Comparison of ENCODE assay signal across 8 cellular contexts in genomic region chrX:119503484-119503861, GRCh38. TPM values are rescaled to one million over a fixed set of nuclear protein-coding genes. Genes with fewer than 3 reads are reported as not detected.
DNase-seq lines count a peak whose midpoint lies in the region; ATAC-seq and TF ChIP-seq lines count a peak whose summit lies in the region.

No MANE protein-coding gene starts in this region.

- no peak for TF ChIP-seq CTCF in AG04450 (IDR thresholded peaks at IDR 0.05; ENCODE audit: low read depth, low read length)
- no peak for TF ChIP-seq CTCF in mucosa of descending colon (IDR thresholded peaks at IDR 0.05)
- TF ChIP-seq CTCF in uterus (IDR thresholded peaks at IDR 0.05), result no peak
- TF ChIP-seq CTCF in GM13977 (IDR thresholded peaks at IDR 0.05; ENCODE audit: extremely low read depth, insufficient read depth, missing control alignments), result no peak

- DNase-seq in AG04450 (ENCODE audit: low read depth, low spot score), result no peak
- peak; percentile 1 for DNase-seq in NCI-H1105 treated with DMSO at 0.1 percent for 48 hours (lab: John Stamatoyannopoulos, UW)
- peak; percentile 82 for DNase-seq in dedifferentiated amniotic fluid mesenchymal stem cell (ENCODE audit: extremely low spot score)
- DNase-seq in mucosa of descending colon, result peak; percentile 59 to 61 (median 59)
- DNase-seq in uterus, result no peak
- no peak for DNase-seq in GM13977 (ENCODE audit: low spot score)
- no peak for DNase-seq in erythroblast (lab: John Stamatoyannopoulos, UW)

- no peak for TF ChIP-seq POLR2A in uterus (IDR thresholded peaks at IDR 0.05)
- TF ChIP-seq POLR2A in erythroblast (IDR thresholded peaks at IDR 0.05; ENCODE audit: low read length), result no peak

- in situ Hi-C loops in GM13977 (cut with MboI; ENCODE audit: low pct_unique_long_range_greater_than_20kb, low sequenced_read_pairs, unreplicated experiment), result loop anchor here (25.0 kb wide), 2 partner anchors 234 to 384 kb away; partner anchors contain the start of gene AKAP14

- ATAC-seq in mucosa of descending colon (peak; percentile 58), GM21529 (IDR thresholded peaks at IDR 0.05; ENCODE audit: unreplicated experiment) (no peak)

- peak overlapping the region; percentile 77 for H3K27ac ChIP-seq in AG04450 (ENCODE audit: low read depth, low read length)
- no peak overlapping the region for H3K27ac ChIP-seq in uterus

- no peak overlapping the region for H3K4me3 ChIP-seq in AG04450 (ENCODE audit: low read depth, low read length)
- no peak overlapping the region for H3K4me3 ChIP-seq in mucosa of descending colon
- H3K4me3 ChIP-seq in uterus, result no peak overlapping the region

- no peaks in the 10 kb centered on the region for H3K27me3 ChIP-seq in AG04450 (ENCODE audit: control insufficient read depth, insufficient read depth, low read length)
- H3K27me3 ChIP-seq in uterus, result no peaks in the 10 kb centered on the region

- no peaks in the 10 kb centered on the region for H3K36me3 ChIP-seq in mucosa of descending colon (ENCODE audit: low read depth)
- H3K36me3 ChIP-seq in uterus, result no peaks in the 10 kb centered on the region

- POLR2A ChIA-PET in AG04450 (lab: Yijun Ruan, JAX), result interaction anchor here (0.8 to 1.3 kb wide), 2 partner anchors 26 to 35 kb away, joined by 3 to 5 read pairs; partner anchors contain the start of gene SLC25A5

- CTCF ChIA-PET in AG04450 (lab: Charles Lee), result interaction anchor here (1.7 to 2.4 kb wide), 4 partner anchors 9 to 34 kb away, joined by 6 to 16 read pairs (median 8); no protein-coding TSS in a partner anchor

- H3K9me3 ChIP-seq in AG04450 (ENCODE audit: control insufficient read depth, insufficient read depth, low read length), result no peaks in the 10 kb centered on the region
- H3K9me3 ChIP-seq in mucosa of descending colon, result no peaks in the 10 kb centered on the region
- H3K9me3 ChIP-seq in uterus, result no peaks in the 10 kb centered on the region

- intact Hi-C loops in mucosa of descending colon (cut with DNase I, micrococcal nuclease) (no loop called here), uterus (cut with DNase I; ENCODE audit: low total_unique reads) (no loop called here)

- H3K4me1 ChIP-seq in mucosa of descending colon (ENCODE audit: low read depth) (no peaks in the 10 kb centered on the region), uterus (no peaks in the 10 kb centered on the region)

RNA-seq across cellular contexts. Expression of gene SLC25A5, which starts 35.2 kb away (rescaled TPM):
- 227 and 233 TPM in 2 replicates for polyA plus RNA-seq in AG04450 (2011; rRNA removed)
- 235 and 267 TPM in 2 replicates for polyA minus RNA-seq in AG04450 (2011; rRNA and poly(A)+ RNA removed)
- total RNA-seq in mucosa of descending colon (1,000 to 10,000 TPM in 2 of 3 donors, 100 to 1,000 TPM in 1; 599 to 1,194 (median 1,087) TPM), uterus (100 to 1,000 TPM in 3 of 4 donors, 10 to 100 TPM in 1; 98.8 to 213 (median 135) TPM)

Comparison
In these comparisons a context has a peak if more than half of its experiments do, and no peak if none do; other contexts are left out.
1. DNase-seq: peak in NCI-H1105 treated with DMSO at 0.1 percent for 48 hours (single experiment), dedifferentiated amniotic fluid mesenchymal stem cell (single experiment) and mucosa of descending colon (3 of 3); none in AG04450 (single experiment), uterus (0 of 2), GM13977 (single experiment) and erythroblast (0 of 2).